ENCODE assay signal across 8 cellular contexts in genomic region chr9:14652729-14653377, GRCh38. TPM values are rescaled to one million over a fixed set of nuclear protein-coding genes. Genes with fewer than 3 reads are reported as not detected.
DNase-seq lines count a peak whose midpoint lies in the region; ATAC-seq and TF ChIP-seq lines count a peak whose summit lies in the region.

No MANE protein-coding gene starts in this region.

- no peaks in the 10 kb centered on the region for H3K36me3 ChIP-seq in BJ (ENCODE audit: control insufficient read depth, insufficient read depth, low read length)

- H3K4me3 ChIP-seq in BJ (ENCODE audit: low read depth, low read length), result no peak overlapping the region

- in situ Hi-C loops in SK-MEL-5 (cut with HindIII; ENCODE audit: low pct_unique_long_range_greater_than_20kb, low sequenced_read_pairs), result no loop called here

- CTCF ChIA-PET in BJ (lab: Yijun Ruan, JAX), result interaction anchor here (0.6 to 2.0 kb wide), 9 partner anchors 8 to 1224 kb away, joined by 3 to 14 read pairs (median 4); no protein-coding TSS in a partner anchor

- POLR2A ChIA-PET in BJ (lab: Charles Lee), result no interaction called here

- ATAC-seq in GM18861 (IDR thresholded peaks at IDR 0.05; ENCODE audit: unreplicated experiment) (no peak), HG02840 (IDR thresholded peaks at IDR 0.05; ENCODE audit: low FRiP score, unreplicated experiment) (no peak), GM21825 (IDR thresholded peaks at IDR 0.05; ENCODE audit: unreplicated experiment) (no peak)

- no peaks in the 10 kb centered on the region for H3K27me3 ChIP-seq in BJ (ENCODE audit: control insufficient read depth, insufficient read depth, low read length)

- DNase-seq in BJ (ENCODE audit: low read depth) (no peak), HuH-7 (ENCODE audit: low spot score) (peak; percentile 22), SK-MEL-5 (ENCODE audit: low read depth, low spot score) (peak; percentile 51), inferior parietal cortex (ENCODE audit: extremely low spot score) (peak; percentile 53), SKM-1 treated with dmso at 0.1 percent for 144 hours (lab: John Stamatoyannopoulos, UW; ENCODE audit: unreplicated experiment) (no peak)

- TF ChIP-seq CTCF in BJ (IDR thresholded peaks at IDR 0.05; ENCODE audit: insufficient read depth, low read depth, low read length), result peak; percentile 54

RNA-seq across cellular contexts. Expression of gene ZDHHC21, which starts 40.4 kb away (rescaled TPM):
- 3.2 and 6.3 TPM in 2 replicates for polyA plus RNA-seq in BJ (2011; rRNA removed)
- 4.8 and 5.3 TPM in 2 replicates for polyA minus RNA-seq in BJ (2011; rRNA and poly(A)+ RNA removed)
- 3.5 and 3.8 TPM in 2 replicates for total RNA-seq in SK-MEL-5 (2014; rRNA removed; shearing (Covaris generic))
- 2.4 and 3.2 TPM in 2 replicates for polyA plus RNA-seq in SK-MEL-5 (2015; cell fraction: cytosol; rRNA removed)
- 21.7 and 22.2 TPM in 2 replicates for polyA plus RNA-seq in SK-MEL-5 (2015; cell fraction: nucleus; rRNA removed)

Comparison
In these comparisons a context has a peak if more than half of its experiments do, and no peak if none do; other contexts are left out.
1. DNase-seq: peak in HuH-7 (single experiment), SK-MEL-5 (single experiment) and inferior parietal cortex (single experiment); none in BJ (single experiment) and SKM-1 treated with dmso at 0.1 percent for 144 hours (single experiment).